8 cellular contexts compared by ENCODE assay signal in genomic region chrX:78199851-78200250, GRCh38.
DNase-seq lines count a peak whose midpoint lies in the region; ATAC-seq and TF ChIP-seq lines count a peak whose summit lies in the region.

No MANE protein-coding gene starts in this region.

- H3K27me3 ChIP-seq in testis (no peaks in the 10 kb centered on the region), heart left ventricle (peaks cover 0 to 3% (median 0%) of the 10 kb centered on the region in 9 donors)

- H3K36me3 ChIP-seq in testis (ENCODE audit: low read depth, missing control alignments) (no peaks in the 10 kb centered on the region), heart left ventricle (no peaks in the 10 kb centered on the region)

- ATAC-seq in GM18907 (IDR thresholded peaks at IDR 0.05; ENCODE audit: unreplicated experiment) (peak; percentile 84), HG02938 (IDR thresholded peaks at IDR 0.05; ENCODE audit: unreplicated experiment) (no peak), heart left ventricle (no peak)

- no peak overlapping the region for H3K27ac ChIP-seq in testis
- no peak overlapping the region for H3K27ac ChIP-seq in heart left ventricle

- TF ChIP-seq CTCF in fibroblast of villous mesenchyme (IDR thresholded peaks at IDR 0.05; ENCODE audit: insufficient read depth, low read depth, low read length) (peak; percentile 24), testis (IDR thresholded peaks at IDR 0.05) (peak in 1 of 3 experiments; percentile 16), heart left ventricle (IDR thresholded peaks at IDR 0.05) (peak in 3 of 12 donors; percentile 9 to 24 (median 11))

- no peak overlapping the region for H3K4me3 ChIP-seq in fibroblast of villous mesenchyme (ENCODE audit: low read depth, low read length)
- H3K4me3 ChIP-seq in testis: no peak overlapping the region
- no peak overlapping the region for H3K4me3 ChIP-seq in heart left ventricle

- peak; percentile 8 for DNase-seq in Caki2 (ENCODE audit: low read depth)
- peak; percentile 15 for DNase-seq in MV-4-11 (lab: John Stamatoyannopoulos, UW)
- DNase-seq in fibroblast of villous mesenchyme (ENCODE audit: low read depth): peak; percentile 3
- DNase-seq in testis: no peak
- DNase-seq in NCI-H345 (lab: John Stamatoyannopoulos, UW): no peak
- DNase-seq in heart left ventricle: no peak

- no peaks in the 10 kb centered on the region for H3K9me3 ChIP-seq in testis
- H3K9me3 ChIP-seq in heart left ventricle: no peaks in the 10 kb centered on the region

- in situ Hi-C loops in Caki2 (cut with HindIII; ENCODE audit: low pct_unique_long_range_greater_than_20kb, low sequenced_read_pairs): no loop called here

- no peaks in the 10 kb centered on the region for H3K4me1 ChIP-seq in testis
- no peaks in the 10 kb centered on the region for H3K4me1 ChIP-seq in heart left ventricle

- TF ChIP-seq POLR2A in testis (IDR thresholded peaks at IDR 0.05) (no peak), heart left ventricle (IDR thresholded peaks at IDR 0.05) (no peak)

- intact Hi-C loops in testis (cut with DNase I; ENCODE audit: low total_unique reads): no loop called here
- intact Hi-C loops in heart left ventricle (cut with DNase I): no loop called here

Comparison
In these comparisons a context has a peak if more than half of its experiments do, and no peak if none do; other contexts are left out.
1. DNase-seq: peak in Caki2 (single experiment), MV-4-11 (single experiment) and fibroblast of villous mesenchyme (single experiment); none in testis (single experiment), NCI-H345 (single experiment) and heart left ventricle (0 of 5).